ENCODE assay signal across 1 cellular context in the genomic region with DNA sequence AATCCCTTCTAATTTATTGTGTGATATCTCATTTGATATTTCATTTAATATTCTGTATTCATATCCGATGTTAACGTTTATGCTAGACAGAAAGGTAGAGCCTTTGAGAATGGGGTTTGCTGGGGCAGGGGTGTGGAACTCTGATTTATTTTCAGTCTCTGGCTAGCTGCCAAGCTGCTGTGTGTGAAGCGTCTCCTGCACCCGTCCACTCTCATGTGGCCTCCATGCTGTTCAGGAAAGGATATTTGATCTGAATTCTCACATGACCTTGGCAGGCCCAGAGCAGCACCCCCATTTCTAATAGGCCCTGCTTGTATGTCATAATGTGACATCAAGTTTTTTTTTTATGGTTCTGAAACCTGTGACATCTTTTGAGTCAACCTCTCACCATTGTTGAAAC.
TF ChIP-seq lines count a peak whose summit lies in the region.

No MANE protein-coding gene starts in this region.

TF ChIP-seq in SK-N-SH treated with all-trans-retinoic acid at 6 μM for 48 hours, 23 proteins besides CTCF, POLR2A, EP300 and RAD21 (continued from another document):
- TF ChIP-seq RARB (CRISPR knock-in tag; IDR thresholded peaks at IDR 0.05) (no peak), SNAI2 (CRISPR knock-in tag; IDR thresholded peaks at IDR 0.05) (no peak), ZNF565 (CRISPR knock-in tag; conservative IDR thresholded peaks at IDR 0.05; ENCODE audit: low read depth) (no peak), ZNF8 (CRISPR knock-in tag; IDR thresholded peaks at IDR 0.05) (no peak), ZFP30 (CRISPR knock-in tag; IDR thresholded peaks at IDR 0.05) (no peak), ZNF70 (CRISPR knock-in tag; IDR thresholded peaks at IDR 0.05) (no peak), BACH2 (CRISPR knock-in tag; IDR thresholded peaks at IDR 0.05; ENCODE audit: borderline replicate concordance) (no peak), ESRRG (CRISPR knock-in tag; IDR thresholded peaks at IDR 0.05) (no peak)
- TF ChIP-seq, protein P1, sequence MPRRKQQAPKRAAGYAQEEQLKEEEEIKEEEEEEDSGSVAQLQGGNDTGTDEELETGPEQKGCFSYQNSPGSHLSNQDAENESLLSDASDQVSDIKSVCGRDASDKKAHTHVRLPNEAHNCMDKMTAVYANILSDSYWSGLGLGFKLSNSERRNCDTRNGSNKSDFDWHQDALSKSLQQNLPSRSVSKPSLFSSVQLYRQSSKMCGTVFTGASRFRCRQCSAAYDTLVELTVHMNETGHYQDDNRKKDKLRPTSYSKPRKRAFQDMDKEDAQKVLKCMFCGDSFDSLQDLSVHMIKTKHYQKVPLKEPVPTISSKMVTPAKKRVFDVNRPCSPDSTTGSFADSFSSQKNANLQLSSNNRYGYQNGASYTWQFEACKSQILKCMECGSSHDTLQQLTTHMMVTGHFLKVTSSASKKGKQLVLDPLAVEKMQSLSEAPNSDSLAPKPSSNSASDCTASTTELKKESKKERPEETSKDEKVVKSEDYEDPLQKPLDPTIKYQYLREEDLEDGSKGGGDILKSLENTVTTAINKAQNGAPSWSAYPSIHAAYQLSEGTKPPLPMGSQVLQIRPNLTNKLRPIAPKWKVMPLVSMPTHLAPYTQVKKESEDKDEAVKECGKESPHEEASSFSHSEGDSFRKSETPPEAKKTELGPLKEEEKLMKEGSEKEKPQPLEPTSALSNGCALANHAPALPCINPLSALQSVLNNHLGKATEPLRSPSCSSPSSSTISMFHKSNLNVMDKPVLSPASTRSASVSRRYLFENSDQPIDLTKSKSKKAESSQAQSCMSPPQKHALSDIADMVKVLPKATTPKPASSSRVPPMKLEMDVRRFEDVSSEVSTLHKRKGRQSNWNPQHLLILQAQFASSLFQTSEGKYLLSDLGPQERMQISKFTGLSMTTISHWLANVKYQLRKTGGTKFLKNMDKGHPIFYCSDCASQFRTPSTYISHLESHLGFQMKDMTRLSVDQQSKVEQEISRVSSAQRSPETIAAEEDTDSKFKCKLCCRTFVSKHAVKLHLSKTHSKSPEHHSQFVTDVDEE (CRISPR knock-in tag; IDR thresholded peaks at IDR 0.05): no peak
- TF ChIP-seq, protein P2, sequence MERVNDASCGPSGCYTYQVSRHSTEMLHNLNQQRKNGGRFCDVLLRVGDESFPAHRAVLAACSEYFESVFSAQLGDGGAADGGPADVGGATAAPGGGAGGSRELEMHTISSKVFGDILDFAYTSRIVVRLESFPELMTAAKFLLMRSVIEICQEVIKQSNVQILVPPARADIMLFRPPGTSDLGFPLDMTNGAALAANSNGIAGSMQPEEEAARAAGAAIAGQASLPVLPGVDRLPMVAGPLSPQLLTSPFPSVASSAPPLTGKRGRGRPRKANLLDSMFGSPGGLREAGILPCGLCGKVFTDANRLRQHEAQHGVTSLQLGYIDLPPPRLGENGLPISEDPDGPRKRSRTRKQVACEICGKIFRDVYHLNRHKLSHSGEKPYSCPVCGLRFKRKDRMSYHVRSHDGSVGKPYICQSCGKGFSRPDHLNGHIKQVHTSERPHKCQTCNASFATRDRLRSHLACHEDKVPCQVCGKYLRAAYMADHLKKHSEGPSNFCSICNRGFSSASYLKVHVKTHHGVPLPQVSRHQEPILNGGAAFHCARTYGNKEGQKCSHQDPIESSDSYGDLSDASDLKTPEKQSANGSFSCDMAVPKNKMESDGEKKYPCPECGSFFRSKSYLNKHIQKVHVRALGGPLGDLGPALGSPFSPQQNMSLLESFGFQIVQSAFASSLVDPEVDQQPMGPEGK (CRISPR knock-in tag; IDR thresholded peaks at IDR 0.05; ENCODE audit: borderline replicate concordance): no peak
